Comparison of ENCODE assay signal across 13 cellular contexts in genomic region chr7:134108803-134109202, GRCh38.
"Had no signal": no experiment of that assay in that cellular context is flagged by ENCODE, and none has a peak within 500 bp of the region (broad histone marks: within the 10 kb centered on the region; RNA-seq: fewer than 3 reads in every experiment).

No MANE protein-coding gene starts in this region.

- H3K4me1 ChIP-seq: adrenal gland, gastrocnemius medialis, suprapubic skin had no signal

- H3K9me3 ChIP-seq: adrenal gland, gastrocnemius medialis, suprapubic skin had no signal

- H3K27ac ChIP-seq: adrenal gland, gastrocnemius medialis, suprapubic skin had no signal

- ATAC-seq: gastrocnemius medialis, left ventricle myocardium superior had no signal

- H3K27me3 ChIP-seq: adrenal gland, gastrocnemius medialis, suprapubic skin had no signal

- H3K36me3 ChIP-seq: adrenal gland, gastrocnemius medialis, suprapubic skin had no signal

- H3K4me3 ChIP-seq: adrenal gland, gastrocnemius medialis, suprapubic skin had no signal

- DNase-seq: activated naive CD4-positive, alpha-beta T cell treated with anti-CD3 and anti-CD28 coated beads, Interleukin-2, amount 50 U/mL, for 16 hours; activated T-cell treated with anti-CD3 and anti-CD28 coated beads, Interleukin-2, amount 50 U/mL, for 1 hour; adrenal gland; central memory CD4-positive, alpha-beta T cell; cortex of kidney; effector CD8-positive, alpha-beta T cell; gastrocnemius medialis; left ventricle myocardium superior; mesenchymal stem cell; occipital lobe; stimulated activated CD4-positive, alpha-beta T cell treated with anti-CD3 and anti-CD28 coated beads, Interleukin-12 subunit alpha, Interleukin-12 subunit beta, amount 100 ng/mL, for 4 hours; stimulated activated naive CD4-positive, alpha-beta T cell treated with Interleukin-2 at 50 U/mL for 16 hours had no signal
